Comparison of ENCODE assay signal across 2 cellular contexts in the genomic region with DNA sequence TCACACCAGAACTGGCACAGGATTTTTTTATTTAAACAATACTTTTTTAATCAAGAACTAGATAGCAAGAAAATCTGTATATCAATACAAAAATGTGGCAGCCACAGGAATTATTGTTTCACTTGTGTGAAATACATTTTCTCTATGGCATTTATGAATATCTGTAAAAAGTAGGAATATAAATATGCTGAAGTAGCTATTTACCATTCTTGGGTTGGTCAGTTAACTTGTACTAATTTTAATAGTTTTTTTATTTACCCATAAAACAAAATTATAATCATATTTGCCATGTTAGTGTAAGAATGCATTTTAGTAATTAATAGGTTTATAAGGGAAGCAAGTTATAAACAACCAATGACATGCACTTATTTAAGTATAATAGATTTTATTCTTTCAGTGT.
TF ChIP-seq lines count a peak whose summit lies in the region.

No MANE protein-coding gene starts in this region.

TF ChIP-seq in HepG2, 621 proteins besides CTCF, POLR2A, EP300 and RAD21:
- TF ChIP-seq MAFK (conservative IDR thresholded peaks at IDR 0.05 in 1 of 2, IDR thresholded peaks at IDR 0.05 in 1 of 2; ENCODE audit: low read length in 2 of 2) = peak; percentile 16 to 61; a peak in 2 of 4 replicates
- TF ChIP-seq SMAD3 (CRISPR knock-in tag; IDR thresholded peaks at IDR 0.05) = no peak
- TF ChIP-seq MAFF (IDR thresholded peaks at IDR 0.05; ENCODE audit: low read depth, low read length) = peak; percentile 40; the same call in 1 of the 2 replicates

TF ChIP-seq in K562, 482 proteins besides CTCF, POLR2A, EP300 and RAD21:
- TF ChIP-seq MAFG (tag; conservative IDR thresholded peaks at IDR 0.05) (peak; percentile 38; the same call in 1 of the 2 replicates), C11orf30 (IDR thresholded peaks at IDR 0.05; ENCODE audit: low read depth) (peak; percentile 44; the same call in 1 of the 2 replicates), ZNF316 (IDR thresholded peaks at IDR 0.05) (peak; percentile 76), SMARCB1 (IDR thresholded peaks at IDR 0.05; ENCODE audit: insufficient read length, low read depth) (no peak), SMAD1 (IDR thresholded peaks at IDR 0.05; ENCODE audit: low read depth, low read length, partially characterized antibody) (no peak)
- TF ChIP-seq, protein P1, sequence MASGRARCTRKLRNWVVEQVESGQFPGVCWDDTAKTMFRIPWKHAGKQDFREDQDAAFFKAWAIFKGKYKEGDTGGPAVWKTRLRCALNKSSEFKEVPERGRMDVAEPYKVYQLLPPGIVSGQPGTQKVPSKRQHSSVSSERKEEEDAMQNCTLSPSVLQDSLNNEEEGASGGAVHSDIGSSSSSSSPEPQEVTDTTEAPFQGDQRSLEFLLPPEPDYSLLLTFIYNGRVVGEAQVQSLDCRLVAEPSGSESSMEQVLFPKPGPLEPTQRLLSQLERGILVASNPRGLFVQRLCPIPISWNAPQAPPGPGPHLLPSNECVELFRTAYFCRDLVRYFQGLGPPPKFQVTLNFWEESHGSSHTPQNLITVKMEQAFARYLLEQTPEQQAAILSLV (tag; IDR thresholded peaks at IDR 0.05) = no peak
- TF ChIP-seq, protein P2, sequence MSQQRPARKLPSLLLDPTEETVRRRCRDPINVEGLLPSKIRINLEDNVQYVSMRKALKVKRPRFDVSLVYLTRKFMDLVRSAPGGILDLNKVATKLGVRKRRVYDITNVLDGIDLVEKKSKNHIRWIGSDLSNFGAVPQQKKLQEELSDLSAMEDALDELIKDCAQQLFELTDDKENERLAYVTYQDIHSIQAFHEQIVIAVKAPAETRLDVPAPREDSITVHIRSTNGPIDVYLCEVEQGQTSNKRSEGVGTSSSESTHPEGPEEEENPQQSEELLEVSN (IDR thresholded peaks at IDR 0.05; ENCODE audit: borderline replicate concordance in 1 of 2, extremely low read depth in 1 of 2, insufficient read depth in 1 of 2, insufficient read length in 1 of 2, low read depth in 1 of 2, low read length in 1 of 2, poor library complexity in 1 of 2, severe bottlenecking in 1 of 2) = no peak
TF ChIP-seq in K562: peak in this region for 3.
